Comparison of ENCODE assay signal across 11 cellular contexts in genomic region chr17:75315541-75316243, GRCh38. TPM values are rescaled to one million over a fixed set of nuclear protein-coding genes. Genes with fewer than 3 reads are reported as not detected.
A peak's percentile ranks its signal among the peaks of the same experiment; 100 is the strongest.
DNase-seq lines count a peak whose midpoint lies in the region; ATAC-seq and TF ChIP-seq lines count a peak whose summit lies in the region.
"Had no signal": no experiment of that assay in that cellular context is flagged by ENCODE, and none has a peak within 500 bp of the region (broad histone marks: within the 10 kb centered on the region; RNA-seq: fewer than 3 reads in every experiment).

No MANE protein-coding gene starts in this region.

- intact Hi-C loops in right cardiac atrium (cut with DNase I), result no loop called here
- intact Hi-C loops in upper lobe of right lung (cut with DNase I), result no loop called here

- H3K27me3 ChIP-seq in cardiac muscle cell, result no peaks in the 10 kb centered on the region
- no peaks in the 10 kb centered on the region for H3K27me3 ChIP-seq in right cardiac atrium (ENCODE audit: control insufficient read depth, insufficient read depth)
- no peaks in the 10 kb centered on the region for H3K27me3 ChIP-seq in Peyer's patch
- no peaks in the 10 kb centered on the region for H3K27me3 ChIP-seq in upper lobe of right lung

- TF ChIP-seq CTCF in cardiac muscle cell (IDR thresholded peaks at IDR 0.05; ENCODE audit: low read depth, low read length) (no peak), Peyer's patch (IDR thresholded peaks at IDR 0.05) (no peak), upper lobe of right lung (IDR thresholded peaks at IDR 0.05) (no peak)

- no peak for TF ChIP-seq POLR2A in Peyer's patch (IDR thresholded peaks at IDR 0.05)

- H3K27ac ChIP-seq in cardiac muscle cell (peak overlapping the region; percentile 28), right cardiac atrium (ENCODE audit: low read length) (no peak overlapping the region), Peyer's patch (peak overlapping the region in 3 of 4 donors; percentile 11 to 32 (median 26)), upper lobe of right lung (no peak overlapping the region)
- H3K27ac ChIP-seq: C4-2B had no signal

- H3K9me3 ChIP-seq in cardiac muscle cell (ENCODE audit: low read depth) (no peaks in the 10 kb centered on the region), right cardiac atrium (ENCODE audit: control insufficient read depth, low read length) (no peaks in the 10 kb centered on the region), Peyer's patch (no peaks in the 10 kb centered on the region), upper lobe of right lung (no peaks in the 10 kb centered on the region)

- no peaks in the 10 kb centered on the region for H3K4me1 ChIP-seq in cardiac muscle cell (ENCODE audit: low read depth)
- H3K4me1 ChIP-seq in right cardiac atrium (ENCODE audit: control insufficient read depth, insufficient read depth, low read length), result no peaks in the 10 kb centered on the region
- H3K4me1 ChIP-seq in Peyer's patch, result no peaks in the 10 kb centered on the region
- peaks cover 9% of the 10 kb centered on the region for H3K4me1 ChIP-seq in upper lobe of right lung

- H3K36me3 ChIP-seq in cardiac muscle cell, result peaks cover 7% of the 10 kb centered on the region
- peaks cover 0 to 24% (median 0%) of the 10 kb centered on the region in 3 donors for H3K36me3 ChIP-seq in Peyer's patch
- H3K36me3 ChIP-seq in upper lobe of right lung, result peaks cover 30% of the 10 kb centered on the region

- 81% methylated on average over 19 of the region's 19 CpGs for WGBS in right cardiac atrium

- ATAC-seq in right cardiac atrium, result no peak
- peak; percentile 60 for ATAC-seq in upper lobe of right lung

- DNase-seq in cardiac muscle cell (ENCODE audit: low read depth in 1 of 2, low spot score in 1 of 2) (no peak), right cardiac atrium (no peak), Peyer's patch (no peak), fibroblast of peridontal ligament (ENCODE audit: extremely low read depth) (peak; percentile 67), upper lobe of right lung (no peak), NCI-H187 (lab: John Stamatoyannopoulos, UW) (no peak), DMS53 treated with DMSO at 0.1 percent for 48 hours (lab: John Stamatoyannopoulos, UW; ENCODE audit: unreplicated experiment) (no peak), superior temporal gyrus (ENCODE audit: extremely low spot score) (no peak)
- DNase-seq: erythroblast, NCI-H2171 treated with DMSO at 0.1 percent for 48 hours had no signal

- H3K4me3 ChIP-seq in cardiac muscle cell (no peak overlapping the region), right cardiac atrium (ENCODE audit: low read length) (no peak overlapping the region), Peyer's patch (no peak overlapping the region), upper lobe of right lung (no peak overlapping the region)

RNA-seq across cellular contexts. Expression of gene SLC25A19, which starts 26.5 kb away (rescaled TPM):
- total RNA-seq in cardiac muscle cell, result 8.9 and 13.2 TPM in 2 replicates
- 12.2 and 17.7 TPM in 2 replicates for polyA plus RNA-seq in cardiac muscle cell
- 10 to 100 TPM in 2 of 4 donors, 1 to 10 TPM in 2; 8.4 to 23.5 (median 14.8) TPM for total RNA-seq in right cardiac atrium
- polyA plus RNA-seq in right cardiac atrium, result 14.2 TPM
- 10 to 100 TPM in 3 of 4 donors, 1 to 10 TPM in 1; 8.2 to 24.8 (median 17.0) TPM for total RNA-seq in Peyer's patch
- total RNA-seq in upper lobe of right lung, result 29.4 TPM

RNA-seq across cellular contexts. Expression of gene MIF4GD, which starts 44.7 kb away (rescaled TPM):
- total RNA-seq in cardiac muscle cell, result 35.6 and 47.9 TPM in 2 replicates
- 75.4 and 75.8 TPM in 2 replicates for polyA plus RNA-seq in cardiac muscle cell
- total RNA-seq in right cardiac atrium, result 10 to 100 TPM; 15.1 to 20.5 (median 17.8) TPM
- 14.6 TPM for polyA plus RNA-seq in right cardiac atrium
- 10 to 100 TPM; 14.5 to 35.5 (median 18.9) TPM for total RNA-seq in Peyer's patch
- total RNA-seq in upper lobe of right lung, result 25.7 TPM

RNA-seq across cellular contexts. Expression of gene MRPS7, which starts 54.0 kb away (rescaled TPM):
- total RNA-seq in cardiac muscle cell (64.8 and 81.6 TPM in 2 replicates), right cardiac atrium (100 to 1,000 TPM in 1 of 4 donors, 10 to 100 TPM in 3; 91.5 to 110 (median 99.6) TPM), Peyer's patch (10 to 100 TPM; 23.9 to 53.6 (median 45.3) TPM), upper lobe of right lung (34.7 TPM)
- polyA plus RNA-seq in cardiac muscle cell (179 and 198 TPM in 2 replicates), right cardiac atrium (113 TPM)

RNA-seq across cellular contexts. Expression of gene GGA3, which starts 54.3 kb away (rescaled TPM):
- total RNA-seq in cardiac muscle cell (33.5 and 35.3 TPM in 2 replicates), right cardiac atrium (10 to 100 TPM; 22.9 to 34.8 (median 26.9) TPM), Peyer's patch (100 to 1,000 TPM in 1 of 4 donors, 10 to 100 TPM in 3; 34.0 to 153 (median 77.0) TPM), upper lobe of right lung (52.7 TPM)
- polyA plus RNA-seq in cardiac muscle cell (25.6 and 30.0 TPM in 2 replicates), right cardiac atrium (15.7 TPM)

Comparison
In these comparisons a context has a peak if more than half of its experiments do, and no peak if none do; other contexts are left out.
1. H3K27ac ChIP-seq: peak in cardiac muscle cell (single experiment) and Peyer's patch (3 of 4); none in right cardiac atrium (single experiment) and upper lobe of right lung (single experiment).